Comparison of ENCODE assay signal across 1 cellular context in genomic region chr22:35977136-35977535, GRCh38.
TF ChIP-seq lines count a peak whose summit lies in the region.

No MANE protein-coding gene starts in this region.

TF ChIP-seq in SK-N-SH treated with all-trans-retinoic acid at 6 μM for 48 hours, 23 proteins besides CTCF, POLR2A, EP300 and RAD21 (continued from another document):
- TF ChIP-seq, protein P1, sequence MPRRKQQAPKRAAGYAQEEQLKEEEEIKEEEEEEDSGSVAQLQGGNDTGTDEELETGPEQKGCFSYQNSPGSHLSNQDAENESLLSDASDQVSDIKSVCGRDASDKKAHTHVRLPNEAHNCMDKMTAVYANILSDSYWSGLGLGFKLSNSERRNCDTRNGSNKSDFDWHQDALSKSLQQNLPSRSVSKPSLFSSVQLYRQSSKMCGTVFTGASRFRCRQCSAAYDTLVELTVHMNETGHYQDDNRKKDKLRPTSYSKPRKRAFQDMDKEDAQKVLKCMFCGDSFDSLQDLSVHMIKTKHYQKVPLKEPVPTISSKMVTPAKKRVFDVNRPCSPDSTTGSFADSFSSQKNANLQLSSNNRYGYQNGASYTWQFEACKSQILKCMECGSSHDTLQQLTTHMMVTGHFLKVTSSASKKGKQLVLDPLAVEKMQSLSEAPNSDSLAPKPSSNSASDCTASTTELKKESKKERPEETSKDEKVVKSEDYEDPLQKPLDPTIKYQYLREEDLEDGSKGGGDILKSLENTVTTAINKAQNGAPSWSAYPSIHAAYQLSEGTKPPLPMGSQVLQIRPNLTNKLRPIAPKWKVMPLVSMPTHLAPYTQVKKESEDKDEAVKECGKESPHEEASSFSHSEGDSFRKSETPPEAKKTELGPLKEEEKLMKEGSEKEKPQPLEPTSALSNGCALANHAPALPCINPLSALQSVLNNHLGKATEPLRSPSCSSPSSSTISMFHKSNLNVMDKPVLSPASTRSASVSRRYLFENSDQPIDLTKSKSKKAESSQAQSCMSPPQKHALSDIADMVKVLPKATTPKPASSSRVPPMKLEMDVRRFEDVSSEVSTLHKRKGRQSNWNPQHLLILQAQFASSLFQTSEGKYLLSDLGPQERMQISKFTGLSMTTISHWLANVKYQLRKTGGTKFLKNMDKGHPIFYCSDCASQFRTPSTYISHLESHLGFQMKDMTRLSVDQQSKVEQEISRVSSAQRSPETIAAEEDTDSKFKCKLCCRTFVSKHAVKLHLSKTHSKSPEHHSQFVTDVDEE (CRISPR knock-in tag; IDR thresholded peaks at IDR 0.05) = no peak
TF ChIP-seq in SK-N-SH treated with all-trans-retinoic acid at 6 μM for 48 hours: peak in this region for 0.
